Comparison of ENCODE assay signal across 21 cellular contexts in genomic region chr17:79506150-79506870, GRCh38.
"Had no signal": no experiment of that assay in that cellular context is flagged by ENCODE, and none has a peak within 500 bp of the region (broad histone marks: within the 10 kb centered on the region; RNA-seq: fewer than 3 reads in every experiment).

No MANE protein-coding gene starts in this region.

- DNase-seq: activated B cell treated with CpG ODN at 0.5 μM for 24 hours; activated CD4-positive, alpha-beta memory T cell treated with anti-CD3 and anti-CD28 coated beads, Interleukin-2, amount 10 ng/mL, durations not matched to agents 7 days and 5 days; activated CD4-positive, alpha-beta T cell treated with anti-CD3 and anti-CD28 coated beads, Interleukin-2, amount 10 ng/mL, durations not matched to agents 24 days and 14 days; activated CD4-positive, alpha-beta T cell treated with anti-CD3 and anti-CD28 coated beads, Interleukin-2, amount 50 U/mL, for 4 hours; activated CD8-positive, alpha-beta memory T cell treated with anti-CD3 and anti-CD28 coated beads for 24 hours; activated effector memory CD4-positive, alpha-beta T cell treated with anti-CD3 and anti-CD28 coated beads, Interleukin-2, amount 50 U/mL, for 16 hours; activated naive CD4-positive, alpha-beta T cell treated with anti-CD3 and anti-CD28 coated beads, Interleukin-2, amount 10 ng/mL, durations not matched to agents 7 days and 5 days; activated T-cell treated with anti-CD3 and anti-CD28 coated beads, Interleukin-2, amount 50 U/mL, for 1 hour; activated T-cell treated with anti-CD3 and anti-CD28 coated beads, Interleukin-2, amount 50 U/mL, for 48 hours; amniotic stem cell; anterior cingulate cortex; cerebellar nuclear complex; colonic mucosa; effector CD8-positive, alpha-beta T cell; esophagus squamous epithelium; heart left ventricle; T-helper 1 cell; T-helper 17 cell; T1000; WERI-Rb-1 had no signal

- H3K4me3 ChIP-seq: colonic mucosa, esophagus squamous epithelium, heart left ventricle had no signal

- H3K27me3 ChIP-seq: colonic mucosa had no signal

- H3K4me1 ChIP-seq: colonic mucosa, heart left ventricle had no signal

- H3K36me3 ChIP-seq: colonic mucosa, esophagus squamous epithelium, heart left ventricle, WERI-Rb-1 had no signal

- H3K27ac ChIP-seq: colonic mucosa, epithelial cell of prostate, esophagus squamous epithelium, heart left ventricle, WERI-Rb-1 had no signal

- H3K9me3 ChIP-seq: colonic mucosa, esophagus squamous epithelium, heart left ventricle had no signal
